Comparison of ENCODE assay signal across 21 cellular contexts in genomic region chr11:123490527-123490926, GRCh38.
DNase-seq lines count a peak whose midpoint lies in the region; ATAC-seq and TF ChIP-seq lines count a peak whose summit lies in the region.
"Had no signal": no experiment of that assay in that cellular context is flagged by ENCODE, and none has a peak within 500 bp of the region (broad histone marks: within the 10 kb centered on the region; RNA-seq: fewer than 3 reads in every experiment).

No MANE protein-coding gene starts in this region.

- no peaks in the 10 kb centered on the region for H3K9me2 ChIP-seq in Loucy (replicated peaks; ENCODE audit: low read depth, low read length)

- TF ChIP-seq CTCF in activated CD8-positive, alpha-beta T cell treated with anti-CD3 and anti-CD28 coated beads for 36 hours (IDR thresholded peaks at IDR 0.05): no peak
- peak; percentile 21; the same call in 1 of the 2 replicates for TF ChIP-seq CTCF in Loucy (conservative IDR thresholded peaks at IDR 0.05; ENCODE audit: low read length)
- peak; percentile 14 for TF ChIP-seq CTCF in brain microvascular endothelial cell (IDR thresholded peaks at IDR 0.05; ENCODE audit: low read depth, low read length, missing control alignments)

- H3F3A ChIP-seq in Loucy (ENCODE audit: low read depth): no peaks in the 10 kb centered on the region

- H3K36me3 Mint-ChIP-seq in activated CD8-positive, alpha-beta T cell treated with anti-CD3 and anti-CD28 coated beads, Interleukin-2, amount 10 ng/mL, durations not matched to agents 7 days and 5 days (ENCODE audit: low read depth): peaks cover 2% of the 10 kb centered on the region
- no peaks in the 10 kb centered on the region for H3K36me3 Mint-ChIP-seq in activated CD8-positive, alpha-beta T cell treated with anti-CD3 and anti-CD28 coated beads for 36 hours (ENCODE audit: low read depth)

- no peak overlapping the region for H2AFZ ChIP-seq in Loucy (ENCODE audit: low read length)

- peaks cover 16% of the 10 kb centered on the region; the same call in 1 of the 2 replicates for H3K36me3 ChIP-seq in Loucy (ENCODE audit: insufficient read depth, low read length)
- no peaks in the 10 kb centered on the region for H3K36me3 ChIP-seq in brain microvascular endothelial cell (replicated peaks)
- H3K36me3 ChIP-seq: SJSA1 had no signal

- POLR2A ChIA-PET in activated CD8-positive, alpha-beta T cell treated with anti-CD3 and anti-CD28 coated beads, Interleukin-2, amount 10 ng/mL, durations not matched to agents 7 days and 5 days (lab: Charles Lee): interaction anchor here (1.2 kb wide), 1 partner anchor 84 kb away, joined by 3 read pairs; no protein-coding TSS in a partner anchor
- POLR2A ChIA-PET in activated CD8-positive, alpha-beta T cell treated with anti-CD3 and anti-CD28 coated beads for 36 hours (lab: Charles Lee): no interaction called here

- H3K4me3 ChIP-seq in Loucy (ENCODE audit: low read length, poor library complexity, severe bottlenecking) (no peak overlapping the region), brain microvascular endothelial cell (ENCODE audit: low read depth, low read length) (no peak overlapping the region)
- H3K4me3 ChIP-seq: SJSA1 had no signal

- H3K27ac ChIP-seq in brain microvascular endothelial cell: no peak overlapping the region
- H3K27ac ChIP-seq: KMS-11, RWPE1, SJSA1 had no signal

- no peak overlapping the region for H3K4me2 ChIP-seq in Loucy (ENCODE audit: low read depth, low read length, poor library complexity, severe bottlenecking)
- H3K4me2 ChIP-seq: KMS-11 had no signal

- no peaks in the 10 kb centered on the region for H3K9me3 ChIP-seq in Loucy (ENCODE audit: insufficient read depth, low read depth, low read length)
- H3K9me3 ChIP-seq: Caco-2, SJSA1 had no signal

- no peak overlapping the region for H3K27ac Mint-ChIP-seq in activated CD8-positive, alpha-beta T cell treated with anti-CD3 and anti-CD28 coated beads, Interleukin-2, amount 10 ng/mL, durations not matched to agents 7 days and 5 days
- H3K27ac Mint-ChIP-seq in activated CD8-positive, alpha-beta T cell treated with anti-CD3 and anti-CD28 coated beads for 36 hours: no peak overlapping the region
- H3K27ac Mint-ChIP-seq: T-helper 2 cell treated with Interferon-gamma antibody and Interleukin-4, amounts not matched to agents 5 μg/mL and 100 μg/mL, for 36 hours had no signal

- H4K20me1 ChIP-seq in Loucy (ENCODE audit: insufficient read depth, low read length, poor library complexity, severe bottlenecking): no peaks in the 10 kb centered on the region

- CTCF ChIA-PET in activated CD8-positive, alpha-beta T cell treated with anti-CD3 and anti-CD28 coated beads, Interleukin-2, amount 10 ng/mL, durations not matched to agents 7 days and 5 days (lab: Charles Lee): interaction anchor here (0.6 to 2.1 kb wide), 4 partner anchors 9 to 136 kb away, joined by 3 to 8 read pairs (median 3); no protein-coding TSS in a partner anchor
- CTCF ChIA-PET in activated CD8-positive, alpha-beta T cell treated with anti-CD3 and anti-CD28 coated beads for 36 hours (lab: Charles Lee): interaction anchor here (1.3 kb wide), 1 partner anchor 12 kb away, joined by 6 read pairs; no protein-coding TSS in a partner anchor

- H3K4me1 ChIP-seq in Loucy (ENCODE audit: insufficient read depth, low read length, poor library complexity, severe bottlenecking): peaks cover 12% of the 10 kb centered on the region
- H3K4me1 ChIP-seq: Caco-2, SJSA1 had no signal

- no peaks in the 10 kb centered on the region for H3K79me2 ChIP-seq in Loucy (ENCODE audit: insufficient read depth, low read length)

- ATAC-seq in activated CD8-positive, alpha-beta T cell treated with anti-CD3 and anti-CD28 coated beads, Interleukin-2, amount 10 ng/mL, durations not matched to agents 7 days and 5 days: peak; percentile 20
- no peak for ATAC-seq in activated CD8-positive, alpha-beta T cell treated with anti-CD3 and anti-CD28 coated beads for 36 hours
- no peak for ATAC-seq in GM19328 (IDR thresholded peaks at IDR 0.05; ENCODE audit: unreplicated experiment)
- ATAC-seq: HepG2 had no signal

- peaks cover 15% of the 10 kb centered on the region for H3K4me1 Mint-ChIP-seq in activated CD8-positive, alpha-beta T cell treated with anti-CD3 and anti-CD28 coated beads, Interleukin-2, amount 10 ng/mL, durations not matched to agents 7 days and 5 days (ENCODE audit: low read depth)
- no peaks in the 10 kb centered on the region for H3K4me1 Mint-ChIP-seq in activated CD8-positive, alpha-beta T cell treated with anti-CD3 and anti-CD28 coated beads for 36 hours (ENCODE audit: low read depth)

- H3K27me3 ChIP-seq in Loucy (ENCODE audit: insufficient read depth, low read length, poor library complexity, severe bottlenecking) (no peaks in the 10 kb centered on the region), brain microvascular endothelial cell (replicated peaks) (no peaks in the 10 kb centered on the region)
- H3K27me3 ChIP-seq: SJSA1 had no signal

- no peaks in the 10 kb centered on the region for H3K27me3 Mint-ChIP-seq in activated CD8-positive, alpha-beta T cell treated with anti-CD3 and anti-CD28 coated beads, Interleukin-2, amount 10 ng/mL, durations not matched to agents 7 days and 5 days (ENCODE audit: low read depth)
- H3K27me3 Mint-ChIP-seq in activated CD8-positive, alpha-beta T cell treated with anti-CD3 and anti-CD28 coated beads for 36 hours: no peaks in the 10 kb centered on the region

- no peaks in the 10 kb centered on the region for H3K9me3 Mint-ChIP-seq in activated CD8-positive, alpha-beta T cell treated with anti-CD3 and anti-CD28 coated beads, Interleukin-2, amount 10 ng/mL, durations not matched to agents 7 days and 5 days (ENCODE audit: insufficient read depth)
- H3K9me3 Mint-ChIP-seq in activated CD8-positive, alpha-beta T cell treated with anti-CD3 and anti-CD28 coated beads for 36 hours: no peaks in the 10 kb centered on the region
- H3K9me3 Mint-ChIP-seq: T-helper 2 cell treated with Interferon-gamma antibody and Interleukin-4, amounts not matched to agents 5 μg/mL and 100 μg/mL, for 36 hours had no signal

- intact Hi-C loops in activated CD8-positive, alpha-beta T cell treated with anti-CD3 and anti-CD28 coated beads for 36 hours (cut with micrococcal nuclease): no loop called here

- no peak overlapping the region for H3K4me3 Mint-ChIP-seq in activated CD8-positive, alpha-beta T cell treated with anti-CD3 and anti-CD28 coated beads, Interleukin-2, amount 10 ng/mL, durations not matched to agents 7 days and 5 days
- no peak overlapping the region for H3K4me3 Mint-ChIP-seq in activated CD8-positive, alpha-beta T cell treated with anti-CD3 and anti-CD28 coated beads for 36 hours
- H3K4me3 Mint-ChIP-seq: T-helper 2 cell treated with Interferon-gamma antibody and Interleukin-4, amounts not matched to agents 5 μg/mL and 100 μg/mL, for 36 hours had no signal

- H3K9ac ChIP-seq in Loucy (ENCODE audit: low read depth, low read length, poor library complexity, severe bottlenecking): no peak overlapping the region
- H3K9ac ChIP-seq: KMS-11 had no signal

- in situ Hi-C loops in brain microvascular endothelial cell (cut with HindIII; ENCODE audit: low pct_ligation_motif_present, low sequenced_read_pairs): no loop called here

- DNase-seq in activated CD8-positive, alpha-beta T cell treated with anti-CD3 and anti-CD28 coated beads, Interleukin-2, amount 10 ng/mL, durations not matched to agents 7 days and 5 days: no peak
- DNase-seq in activated CD8-positive, alpha-beta T cell treated with anti-CD3 and anti-CD28 coated beads for 36 hours: no peak
- no peak for DNase-seq in brain microvascular endothelial cell
- DNase-seq in cerebellum (ENCODE audit: low spot score): no peak
- DNase-seq in OCI-M1 (lab: John Stamatoyannopoulos, UW): no peak
- no peak for DNase-seq in Kasumi-1 (lab: John Stamatoyannopoulos, UW)
- DNase-seq: 8988T, Caco-2, DMS79, GF-D8, NCI-H187 treated with DMSO at 0.1 percent for 48 hours, NCI-H446, NCI-H774, SW 1271 had no signal
